ENCODE assay signal across 12 cellular contexts in genomic region chrX:54492340-54492739, GRCh38. TPM values are rescaled to one million over a fixed set of nuclear protein-coding genes. Genes with fewer than 3 reads are reported as not detected.
A peak's percentile ranks its signal among the peaks of the same experiment; 100 is the strongest.
DNase-seq lines count a peak whose midpoint lies in the region; ATAC-seq and TF ChIP-seq lines count a peak whose summit lies in the region.
"Had no signal": no experiment of that assay in that cellular context is flagged by ENCODE, and none has a peak within 500 bp of the region (broad histone marks: within the 10 kb centered on the region; RNA-seq: fewer than 3 reads in every experiment).

No MANE protein-coding gene starts in this region.

- no peaks in the 10 kb centered on the region for H3K36me3 ChIP-seq in MG63
- H3K36me3 ChIP-seq: heart right ventricle, spleen had no signal

- TF ChIP-seq POLR2A in GM18505 (IDR thresholded peaks at IDR 0.05; ENCODE audit: borderline replicate concordance, extremely low read depth, insufficient read depth, insufficient read length) = no peak

- H3K4me3 ChIP-seq in MG63 (0 out of 2 replicates have a peak overlapping the region, but pooled peaks have one; percentile 7), coronary artery (peak overlapping the region; percentile 18)
- H3K4me3 ChIP-seq: heart right ventricle, spleen had no signal

- DNase-seq in AG20443 (ENCODE audit: low spot score) (peak; percentile 68), MG63 (peak; percentile 85), coronary artery (ENCODE audit: low spot score) (no peak), neural crest cell (ENCODE audit: low read depth, low spot score) (no peak), GM19240 (ENCODE audit: insufficient read length, low spot score) (no peak)
- DNase-seq in T-helper 2 cell treated with Interferon-gamma antibody and Interleukin-4, amounts not matched to agents 5 μg/mL and 100 μg/mL, for 36 hours (ENCODE audit: low spot score) = no peak
- DNase-seq: activated T-cell treated with anti-CD3 and anti-CD28 coated beads, Interleukin-2, amount 50 U/mL, for 24 hours; NCI-H1694; spleen had no signal

- no peaks in the 10 kb centered on the region for H3K27me3 ChIP-seq in MG63

- peaks cover 42% of the 10 kb centered on the region for H3K4me1 Mint-ChIP-seq in neural crest cell
- peaks cover 8% of the 10 kb centered on the region for H3K4me1 Mint-ChIP-seq in T-helper 2 cell treated with Interferon-gamma antibody and Interleukin-4, amounts not matched to agents 5 μg/mL and 100 μg/mL, for 36 hours (ENCODE audit: low read depth)

- ATAC-seq in GM21515 (IDR thresholded peaks at IDR 0.05; ENCODE audit: unreplicated experiment) (no peak), GM18505 (IDR thresholded peaks at IDR 0.05; ENCODE audit: unreplicated experiment) (no peak)
- ATAC-seq: heart right ventricle had no signal

- H3K9me3 ChIP-seq in MG63 = no peaks in the 10 kb centered on the region

- TF ChIP-seq CTCF in coronary artery (IDR thresholded peaks at IDR 0.05) (no peak), neural crest cell (conservative IDR thresholded peaks at IDR 0.05) (no peak)

- H3K36me3 Mint-ChIP-seq in neural crest cell (ENCODE audit: low read depth) = peaks cover 22% of the 10 kb centered on the region
- H3K36me3 Mint-ChIP-seq in T-helper 2 cell treated with Interferon-gamma antibody and Interleukin-4, amounts not matched to agents 5 μg/mL and 100 μg/mL, for 36 hours (ENCODE audit: low read depth) = no peaks in the 10 kb centered on the region

- H3K9me3 Mint-ChIP-seq in neural crest cell = peaks cover 14% of the 10 kb centered on the region
- H3K9me3 Mint-ChIP-seq in T-helper 2 cell treated with Interferon-gamma antibody and Interleukin-4, amounts not matched to agents 5 μg/mL and 100 μg/mL, for 36 hours = no peaks in the 10 kb centered on the region
- H3K9me3 Mint-ChIP-seq: activated T-cell treated with anti-CD3 and anti-CD28 coated beads, Interleukin-2, amount 50 U/mL, for 24 hours had no signal

- peak overlapping the region; percentile 76 for H3K4me3 Mint-ChIP-seq in neural crest cell
- H3K4me3 Mint-ChIP-seq in T-helper 2 cell treated with Interferon-gamma antibody and Interleukin-4, amounts not matched to agents 5 μg/mL and 100 μg/mL, for 36 hours = no peak overlapping the region
- H3K4me3 Mint-ChIP-seq: activated T-cell treated with anti-CD3 and anti-CD28 coated beads, Interleukin-2, amount 50 U/mL, for 24 hours had no signal

- H3K27me3 Mint-ChIP-seq in neural crest cell (ENCODE audit: low read depth) = no peaks in the 10 kb centered on the region
- peaks cover 31% of the 10 kb centered on the region for H3K27me3 Mint-ChIP-seq in T-helper 2 cell treated with Interferon-gamma antibody and Interleukin-4, amounts not matched to agents 5 μg/mL and 100 μg/mL, for 36 hours (ENCODE audit: low read depth)

- H3K27ac Mint-ChIP-seq in neural crest cell (ENCODE audit: unreplicated experiment) = no peak overlapping the region
- no peak overlapping the region for H3K27ac Mint-ChIP-seq in T-helper 2 cell treated with Interferon-gamma antibody and Interleukin-4, amounts not matched to agents 5 μg/mL and 100 μg/mL, for 36 hours
- H3K27ac Mint-ChIP-seq: activated T-cell treated with anti-CD3 and anti-CD28 coated beads, Interleukin-2, amount 50 U/mL, for 24 hours had no signal

- no peak overlapping the region for H3K27ac ChIP-seq in coronary artery
- H3K27ac ChIP-seq: heart right ventricle, spleen had no signal

RNA-seq across cellular contexts. Expression of gene FGD1, which starts 3.7 kb away (rescaled TPM):
- total RNA-seq in MG63 (2014; rRNA removed; shearing (Covaris generic); ENCODE audit: low replicate concordance) = 8.2 and 10.3 TPM in 2 replicates
- 34.0 and 36.6 TPM in 2 replicates for total RNA-seq in neural crest cell

RNA-seq across cellular contexts. Expression of gene GNL3L, which starts 37.7 kb away (rescaled TPM):
- total RNA-seq in MG63 (2014; rRNA removed; shearing (Covaris generic); ENCODE audit: low replicate concordance) = 11.0 and 11.8 TPM in 2 replicates
- total RNA-seq in neural crest cell = 52.9 and 53.3 TPM in 2 replicates

RNA-seq across cellular contexts. Expression of gene TSR2, which starts 52.1 kb away (rescaled TPM):
- 14.5 and 16.4 TPM in 2 replicates for total RNA-seq in MG63 (2014; rRNA removed; shearing (Covaris generic); ENCODE audit: low replicate concordance)
- total RNA-seq in neural crest cell = 39.3 and 40.2 TPM in 2 replicates

Comparison
In these comparisons a context has a peak if more than half of its experiments do, and no peak if none do; other contexts are left out.
1. DNase-seq: peak in AG20443 (single experiment) and MG63 (single experiment); none in coronary artery (single experiment), neural crest cell (single experiment), T-helper 2 cell treated with Interferon-gamma antibody and Interleukin-4, amounts not matched to agents 5 μg/mL and 100 μg/mL, for 36 hours (single experiment) and GM19240 (single experiment).